Comparison of ENCODE assay signal across 11 cellular contexts in the genomic region with DNA sequence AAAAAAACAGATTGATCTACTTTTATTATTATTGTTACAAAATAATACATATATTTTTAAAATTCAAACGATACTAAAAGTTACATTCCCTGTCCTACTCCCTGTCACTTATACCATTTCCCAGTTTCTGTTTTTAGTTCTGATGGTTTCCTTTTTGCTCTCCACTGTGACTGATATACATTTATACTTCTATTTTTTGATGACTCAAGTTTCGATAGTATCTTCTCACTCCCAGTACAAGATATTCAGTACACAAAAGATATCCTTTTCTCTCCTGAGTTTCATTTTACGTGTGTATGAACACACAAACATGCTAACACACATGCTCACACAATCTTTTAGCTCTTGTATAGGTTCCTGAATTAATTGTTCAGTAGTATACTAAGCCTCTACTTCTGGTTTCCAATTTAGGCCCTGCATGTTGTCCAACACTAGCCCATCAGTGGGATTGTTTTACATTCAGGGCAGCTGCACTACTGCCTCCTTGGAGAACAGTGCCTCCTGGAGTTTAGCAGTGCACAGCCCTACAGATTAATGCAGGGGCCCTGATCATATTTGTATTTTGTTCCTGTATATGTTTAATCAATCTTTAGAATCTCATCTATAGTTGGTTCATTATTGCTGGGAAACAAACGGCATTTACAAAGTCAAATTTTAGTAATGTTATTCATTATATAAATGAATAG.
DNase-seq lines count a peak whose midpoint lies in the region; ATAC-seq, FAIRE-seq and TF ChIP-seq lines count a peak whose summit lies in the region.
"Had no signal": no experiment of that assay in that cellular context is flagged by ENCODE, and none has a peak within 500 bp of the region (broad histone marks: within the 10 kb centered on the region; RNA-seq: fewer than 3 reads in every experiment).

No MANE protein-coding gene starts in this region.

- no peak overlapping the region for H3K4me3 Mint-ChIP-seq in activated T-helper 1 cell treated with anti-CD3 and anti-CD28 coated beads, Interleukin-12 subunit alpha, Interleukin-12 subunit beta, Interleukin-2, Interleukin-4 antibody, amounts not matched to agents 30 ng/mL and 10 ng/mL and 1 ng/mL, durations not matched to agents 14 hours and 24 hours and 36 hours

- TF ChIP-seq CTCF in LNCAP (IDR thresholded peaks at IDR 0.05): peak; percentile 27; the same call in 1 of the 2 replicates

- no peak for FAIRE-seq in GM12891 (lab: Jason Lieb, UNC)

- H3K27ac Mint-ChIP-seq in activated T-helper 1 cell treated with anti-CD3 and anti-CD28 coated beads, Interleukin-12 subunit alpha, Interleukin-12 subunit beta, Interleukin-2, Interleukin-4 antibody, amounts not matched to agents 30 ng/mL and 10 ng/mL and 1 ng/mL, durations not matched to agents 14 hours and 24 hours and 36 hours: no peak overlapping the region

- ATAC-seq in GM19351 (IDR thresholded peaks at IDR 0.05; ENCODE audit: unreplicated experiment): peak; percentile 59

- intact Hi-C loops in activated T-helper 1 cell treated with anti-CD3 and anti-CD28 coated beads, Interleukin-12 subunit alpha, Interleukin-12 subunit beta, Interleukin-2, Interleukin-4 antibody, amounts not matched to agents 30 ng/mL and 10 ng/mL and 1 ng/mL, durations not matched to agents 14 hours and 24 hours and 36 hours (cut with micrococcal nuclease): loop anchor here (2.0 kb wide), 1 partner anchor 25 kb away; no protein-coding TSS in a partner anchor

- H3K4me1 Mint-ChIP-seq in activated T-helper 1 cell treated with anti-CD3 and anti-CD28 coated beads, Interleukin-12 subunit alpha, Interleukin-12 subunit beta, Interleukin-2, Interleukin-4 antibody, amounts not matched to agents 30 ng/mL and 10 ng/mL and 1 ng/mL, durations not matched to agents 14 hours and 24 hours and 36 hours (ENCODE audit: low read depth): no peaks in the 10 kb centered on the region

- H3K27me3 Mint-ChIP-seq in activated T-helper 1 cell treated with anti-CD3 and anti-CD28 coated beads, Interleukin-12 subunit alpha, Interleukin-12 subunit beta, Interleukin-2, Interleukin-4 antibody, amounts not matched to agents 30 ng/mL and 10 ng/mL and 1 ng/mL, durations not matched to agents 14 hours and 24 hours and 36 hours (ENCODE audit: insufficient read depth): peaks cover 19% of the 10 kb centered on the region

- DNase-seq in dermis blood vessel endothelial cell (peak; percentile 83), renal cortical epithelial cell (ENCODE audit: low read depth) (peak; percentile 20), GM12891 (ENCODE audit: insufficient read length, low spot score) (no peak), NCI-H1417 (lab: John Stamatoyannopoulos, UW) (no peak)
- DNase-seq in activated T-helper 1 cell treated with anti-CD3 and anti-CD28 coated beads, Interleukin-12 subunit alpha, Interleukin-12 subunit beta, Interleukin-2, Interleukin-4 antibody, amounts not matched to agents 30 ng/mL and 10 ng/mL and 1 ng/mL, durations not matched to agents 14 hours and 24 hours and 36 hours (ENCODE audit: low spot score): no peak
- DNase-seq: colonic mucosa, GDM1, NCI-H2029, posterior cingulate gyrus had no signal

- no peak for TF ChIP-seq POLR2A in GM12891 (IDR thresholded peaks at IDR 0.05; ENCODE audit: low read depth, low read length)

- no peaks in the 10 kb centered on the region for H3K9me3 Mint-ChIP-seq in activated T-helper 1 cell treated with anti-CD3 and anti-CD28 coated beads, Interleukin-12 subunit alpha, Interleukin-12 subunit beta, Interleukin-2, Interleukin-4 antibody, amounts not matched to agents 30 ng/mL and 10 ng/mL and 1 ng/mL, durations not matched to agents 14 hours and 24 hours and 36 hours

- no peaks in the 10 kb centered on the region for H3K36me3 Mint-ChIP-seq in activated T-helper 1 cell treated with anti-CD3 and anti-CD28 coated beads, Interleukin-12 subunit alpha, Interleukin-12 subunit beta, Interleukin-2, Interleukin-4 antibody, amounts not matched to agents 30 ng/mL and 10 ng/mL and 1 ng/mL, durations not matched to agents 14 hours and 24 hours and 36 hours (ENCODE audit: low read depth)

TF ChIP-seq in GM12891, 5 proteins besides CTCF, POLR2A, EP300 and RAD21:
- TF ChIP-seq SPI1 (IDR thresholded peaks at IDR 0.05; ENCODE audit: low read depth, low read length) (no peak), POU2F2 (IDR thresholded peaks at IDR 0.05; ENCODE audit: low read depth, low read length) (no peak), POLR2AphosphoS5 (IDR thresholded peaks at IDR 0.05; ENCODE audit: low read depth, low read length) (no peak)

Comparison
In these comparisons a context has a peak if more than half of its experiments do, and no peak if none do; other contexts are left out.
1. DNase-seq: peak in dermis blood vessel endothelial cell (single experiment) and renal cortical epithelial cell (single experiment); none in GM12891 (single experiment), NCI-H1417 (0 of 3) and activated T-helper 1 cell treated with anti-CD3 and anti-CD28 coated beads, Interleukin-12 subunit alpha, Interleukin-12 subunit beta, Interleukin-2, Interleukin-4 antibody, amounts not matched to agents 30 ng/mL and 10 ng/mL and 1 ng/mL, durations not matched to agents 14 hours and 24 hours and 36 hours (single experiment).